ENCODE assay signal across 10 cellular contexts in the genomic region with DNA sequence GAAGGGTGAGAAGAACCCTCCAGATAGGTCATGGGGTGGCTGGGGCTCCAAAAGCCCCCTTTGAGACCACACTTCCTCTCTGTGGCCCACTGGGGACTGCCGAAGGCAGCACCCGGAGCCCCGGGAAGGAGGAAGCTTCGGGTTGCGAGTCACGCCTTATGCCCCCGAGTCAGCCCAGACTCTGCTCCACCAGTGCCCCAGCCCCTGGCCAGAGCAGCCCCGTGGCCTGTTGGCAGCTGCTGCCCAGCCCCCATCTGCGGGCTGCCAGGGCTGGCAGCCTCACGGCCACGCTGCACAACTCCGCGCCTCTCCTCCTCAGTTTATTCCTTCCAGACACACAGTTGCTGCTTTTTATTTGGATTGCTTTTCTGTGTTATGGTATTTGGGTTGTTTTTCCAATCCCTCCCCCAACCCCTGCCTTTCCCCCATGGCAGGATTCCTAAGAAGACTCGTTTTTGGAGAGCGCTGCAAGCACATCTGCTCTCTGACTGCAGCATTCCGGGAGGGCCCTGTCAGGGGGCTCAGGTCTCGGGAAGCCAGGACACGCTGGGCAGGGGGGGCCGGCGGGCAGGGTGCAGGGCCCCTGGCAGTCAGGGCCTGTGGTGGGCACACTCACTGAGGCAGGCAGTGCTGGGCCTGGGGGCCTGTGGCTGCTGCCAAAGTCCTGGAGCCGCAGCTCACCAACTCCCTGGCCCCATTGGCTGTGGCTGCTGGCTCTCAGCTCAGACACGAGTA. TPM values are rescaled to one million over a fixed set of nuclear protein-coding genes. Genes with fewer than 3 reads are reported as not detected.
DNase-seq lines count a peak whose midpoint lies in the region; ATAC-seq and TF ChIP-seq lines count a peak whose summit lies in the region.
"Had no signal": no experiment of that assay in that cellular context is flagged by ENCODE, and none has a peak within 500 bp of the region (broad histone marks: within the 10 kb centered on the region; RNA-seq: fewer than 3 reads in every experiment).

No MANE protein-coding gene starts in this region.

- no peaks in the 10 kb centered on the region for H3K27me3 Mint-ChIP-seq in activated CD8-positive, alpha-beta T cell treated with anti-CD3 and anti-CD28 coated beads for 36 hours

- H2AFZ ChIP-seq in SK-N-SH (ENCODE audit: low read depth), result no peak overlapping the region

- no peak for TF ChIP-seq CTCF in SK-N-SH (IDR thresholded peaks at IDR 0.05)
- no peak for TF ChIP-seq CTCF in activated CD8-positive, alpha-beta T cell treated with anti-CD3 and anti-CD28 coated beads for 36 hours (IDR thresholded peaks at IDR 0.05)

- no peaks in the 10 kb centered on the region for H3K36me3 Mint-ChIP-seq in activated CD8-positive, alpha-beta T cell treated with anti-CD3 and anti-CD28 coated beads for 36 hours (ENCODE audit: low read depth)
- H3K36me3 Mint-ChIP-seq: WTC11 had no signal

- DNase-seq in SK-N-SH (peak; percentile 57), fibroblast of peridontal ligament (ENCODE audit: extremely low read depth) (peak; percentile 80), myocyte (ENCODE audit: low read depth) (peak; percentile 77), NCI-H748 treated with DMSO at 0.1 percent for 48 hours (lab: John Stamatoyannopoulos, UW) (no peak)
- no peak for DNase-seq in activated CD8-positive, alpha-beta T cell treated with anti-CD3 and anti-CD28 coated beads for 36 hours
- DNase-seq: NCI-H69 had no signal

- H3K4me3 ChIP-seq in SK-N-SH (ENCODE audit: low read depth in 2 of 2, low read length in 1 of 2), result no peak overlapping the region
- no peak overlapping the region for H3K4me3 ChIP-seq in urinary bladder (ENCODE audit: low read depth, low read length)

- peaks cover 0 to 29% of the 10 kb centered on the region in 2 experiments; a peak in 2 of 4 replicates for H3K4me1 ChIP-seq in SK-N-SH (ENCODE audit: control insufficient read depth in 1 of 2, insufficient read depth in 2 of 2, low read depth in 1 of 2, low read length in 1 of 2)
- H3K4me1 ChIP-seq in urinary bladder (ENCODE audit: insufficient read depth), result peaks cover 1% of the 10 kb centered on the region

- no peaks in the 10 kb centered on the region for H3K9me3 ChIP-seq in SK-N-SH

- intact Hi-C loops in activated CD8-positive, alpha-beta T cell treated with anti-CD3 and anti-CD28 coated beads for 36 hours (cut with micrococcal nuclease), result no loop called here

- ATAC-seq in SK-N-SH treated with all-trans-retinoic acid at 6 μM for 48 hours (no peak), GM18873 (IDR thresholded peaks at IDR 0.05; ENCODE audit: low FRiP score, unreplicated experiment) (no peak)
- no peak for ATAC-seq in activated CD8-positive, alpha-beta T cell treated with anti-CD3 and anti-CD28 coated beads for 36 hours
- ATAC-seq: WTC11 had no signal

- WGBS in SK-N-SH (ENCODE audit: low lambda C conversion rate), result 81% methylated on average over 20 of the region's 22 CpGs
- WGBS in urinary bladder, result 27% methylated on average over 22 of the region's 22 CpGs

- H3K4me1 Mint-ChIP-seq in activated CD8-positive, alpha-beta T cell treated with anti-CD3 and anti-CD28 coated beads for 36 hours (ENCODE audit: low read depth), result peaks cover 2% of the 10 kb centered on the region

- no peaks in the 10 kb centered on the region for H3F3A ChIP-seq in SK-N-SH (replicated peaks; ENCODE audit: insufficient read depth)

- H3K36me3 ChIP-seq in SK-N-SH (replicated peaks in 1 of 2; ENCODE audit: control insufficient read depth in 1 of 2, insufficient read depth in 2 of 2, low read length in 1 of 2) (no peaks in the 10 kb centered on the region), urinary bladder (ENCODE audit: insufficient read depth) (no peaks in the 10 kb centered on the region)

- TF ChIP-seq RAD21 in SK-N-SH (IDR thresholded peaks at IDR 0.05; ENCODE audit: low read length), result no peak

- no peak for TF ChIP-seq EP300 in SK-N-SH (IDR thresholded peaks at IDR 0.05; ENCODE audit: borderline replicate concordance in 1 of 2, low read depth in 1 of 2, low read length in 1 of 2)

- CTCF ChIA-PET in SK-N-SH (lab: Yijun Ruan, JAX), result interaction anchor here (1.0 to 1.1 kb wide), 2 partner anchors 47 to 94 kb away, joined by 3 read pairs; no protein-coding TSS in a partner anchor
- CTCF ChIA-PET in activated CD8-positive, alpha-beta T cell treated with anti-CD3 and anti-CD28 coated beads for 36 hours (lab: Charles Lee), result no interaction called here

- H3K9me2 ChIP-seq in SK-N-SH, result no peaks in the 10 kb centered on the region

- no peak overlapping the region for H3K4me3 Mint-ChIP-seq in activated CD8-positive, alpha-beta T cell treated with anti-CD3 and anti-CD28 coated beads for 36 hours
- H3K4me3 Mint-ChIP-seq: WTC11 had no signal

- no peak overlapping the region for H3K27ac Mint-ChIP-seq in activated CD8-positive, alpha-beta T cell treated with anti-CD3 and anti-CD28 coated beads for 36 hours
- H3K27ac Mint-ChIP-seq: WTC11 had no signal

- no peaks in the 10 kb centered on the region for H3K9me3 Mint-ChIP-seq in activated CD8-positive, alpha-beta T cell treated with anti-CD3 and anti-CD28 coated beads for 36 hours
- H3K9me3 Mint-ChIP-seq: WTC11 had no signal

- H3K9ac ChIP-seq in SK-N-SH, result no peak overlapping the region

- H3K4me2 ChIP-seq in SK-N-SH, result no peak overlapping the region

- no peaks in the 10 kb centered on the region for H3K79me2 ChIP-seq in SK-N-SH (ENCODE audit: insufficient read depth)

- POLR2A ChIA-PET in SK-N-SH (lab: Yijun Ruan, JAX), result interaction anchor here (1.2 kb wide), 1 partner anchor 20 kb away, joined by 3 read pairs; no protein-coding TSS in a partner anchor
- POLR2A ChIA-PET in activated CD8-positive, alpha-beta T cell treated with anti-CD3 and anti-CD28 coated beads for 36 hours (lab: Charles Lee), result interaction anchor here (1.1 kb wide), 1 partner anchor 350 kb away, joined by 3 read pairs; no protein-coding TSS in a partner anchor

- no peaks in the 10 kb centered on the region for H4K20me1 ChIP-seq in SK-N-SH (ENCODE audit: insufficient read depth)

- H3K27ac ChIP-seq in SK-N-SH (ENCODE audit: low read depth in 2 of 2, low read length in 1 of 2) (no peak overlapping the region), urinary bladder (ENCODE audit: low read depth) (peak overlapping the region; percentile 35)

- H3K27me3 ChIP-seq in SK-N-SH (ENCODE audit: insufficient read depth), result no peaks in the 10 kb centered on the region

TF ChIP-seq in SK-N-SH, 30 proteins besides CTCF, POLR2A, EP300 and RAD21 (continues in another document):
- TF ChIP-seq ELF1 (IDR thresholded peaks at IDR 0.05), result no peak
- TF ChIP-seq POLR2AphosphoS5 (IDR thresholded peaks at IDR 0.05; ENCODE audit: low read depth, low read length), result no peak
- no peak for TF ChIP-seq YY1 (IDR thresholded peaks at IDR 0.05; ENCODE audit: low read depth)
- TF ChIP-seq RFX5 (IDR thresholded peaks at IDR 0.05; ENCODE audit: low read length), result no peak
- TF ChIP-seq, protein P1, sequence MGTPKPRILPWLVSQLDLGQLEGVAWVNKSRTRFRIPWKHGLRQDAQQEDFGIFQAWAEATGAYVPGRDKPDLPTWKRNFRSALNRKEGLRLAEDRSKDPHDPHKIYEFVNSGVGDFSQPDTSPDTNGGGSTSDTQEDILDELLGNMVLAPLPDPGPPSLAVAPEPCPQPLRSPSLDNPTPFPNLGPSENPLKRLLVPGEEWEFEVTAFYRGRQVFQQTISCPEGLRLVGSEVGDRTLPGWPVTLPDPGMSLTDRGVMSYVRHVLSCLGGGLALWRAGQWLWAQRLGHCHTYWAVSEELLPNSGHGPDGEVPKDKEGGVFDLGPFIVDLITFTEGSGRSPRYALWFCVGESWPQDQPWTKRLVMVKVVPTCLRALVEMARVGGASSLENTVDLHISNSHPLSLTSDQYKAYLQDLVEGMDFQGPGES (IDR thresholded peaks at IDR 0.05; ENCODE audit: low read depth, low read length), result no peak
- TF ChIP-seq, protein P2, sequence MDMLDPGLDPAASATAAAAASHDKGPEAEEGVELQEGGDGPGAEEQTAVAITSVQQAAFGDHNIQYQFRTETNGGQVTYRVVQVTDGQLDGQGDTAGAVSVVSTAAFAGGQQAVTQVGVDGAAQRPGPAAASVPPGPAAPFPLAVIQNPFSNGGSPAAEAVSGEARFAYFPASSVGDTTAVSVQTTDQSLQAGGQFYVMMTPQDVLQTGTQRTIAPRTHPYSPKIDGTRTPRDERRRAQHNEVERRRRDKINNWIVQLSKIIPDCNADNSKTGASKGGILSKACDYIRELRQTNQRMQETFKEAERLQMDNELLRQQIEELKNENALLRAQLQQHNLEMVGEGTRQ (IDR thresholded peaks at IDR 0.05; ENCODE audit: borderline replicate concordance, low read depth, low read length), result no peak

TF ChIP-seq in SK-N-SH treated with all-trans-retinoic acid at 6 μM for 48 hours, 23 proteins besides CTCF, POLR2A, EP300 and RAD21 (continues in another document):
- TF ChIP-seq ZNF70 (CRISPR knock-in tag; IDR thresholded peaks at IDR 0.05) (no peak), ISL1 (CRISPR knock-in tag; IDR thresholded peaks at IDR 0.05) (no peak), ZC3H10 (CRISPR knock-in tag; IDR thresholded peaks at IDR 0.05) (no peak), CSRNP3 (CRISPR knock-in tag; IDR thresholded peaks at IDR 0.05) (no peak)

RNA-seq across cellular contexts. Expression of gene MAGEF1, which starts 20.3 kb away (rescaled TPM):
- polyA plus RNA-seq in SK-N-SH (2012; rRNA removed) (38.1 and 45.2 TPM in 2 replicates), urinary bladder (54.2 TPM)
- polyA plus RNA-seq in SK-N-SH (2012; cell fraction: cytosol; rRNA removed), result 52.0 and 54.8 TPM in 2 replicates
- 17.9 and 18.3 TPM in 2 replicates for polyA plus RNA-seq in SK-N-SH (2012; cell fraction: nucleus; rRNA removed)
- total RNA-seq in myocyte (82.9 and 111 TPM in 2 replicates), urinary bladder (26.3 TPM)
- polyA plus RNA-seq in myocyte (2012), result 49.6 TPM
- total RNA-seq in activated CD8-positive, alpha-beta T cell treated with anti-CD3 and anti-CD28 coated beads for 36 hours, result 10 to 100 TPM; 19.2 to 19.3 TPM

Comparison
In these comparisons a context has a peak if more than half of its experiments do, and no peak if none do; other contexts are left out.
1. DNase-seq: peak in SK-N-SH (single experiment), fibroblast of peridontal ligament (single experiment) and myocyte (single experiment); none in activated CD8-positive, alpha-beta T cell treated with anti-CD3 and anti-CD28 coated beads for 36 hours (single experiment) and NCI-H748 treated with DMSO at 0.1 percent for 48 hours (single experiment).